Comparison of ENCODE assay signal across 8 cellular contexts in genomic region chr11:125345706-125346561, GRCh38.
A peak's percentile ranks its signal among the peaks of the same experiment; 100 is the strongest.
DNase-seq lines count a peak whose midpoint lies in the region; ATAC-seq lines count a peak whose summit lies in the region.

No MANE protein-coding gene starts in this region.

- in situ Hi-C loops in T47D (cut with HindIII; ENCODE audit: low pct_unique_long_range_greater_than_20kb, low sequenced_read_pairs): no loop called here

- no peak for ATAC-seq in GM21576 (IDR thresholded peaks at IDR 0.05; ENCODE audit: unreplicated experiment)

- DNase-seq in NCI-H2171 treated with DMSO at 0.1 percent for 48 hours (lab: John Stamatoyannopoulos, UW): peak; percentile 50
- no peak for DNase-seq in NCI-H2171 (lab: John Stamatoyannopoulos, UW)
- DNase-seq in LHCN-M2 (ENCODE audit: low read depth): peak; percentile 86
- DNase-seq in SW480 (ENCODE audit: low spot score): peak; percentile 50
- DNase-seq in T47D (ENCODE audit: low read depth in 1 of 2, low spot score in 1 of 2): peak; percentile 84 to 92
- DNase-seq in inferior parietal cortex (ENCODE audit: extremely low spot score): peak; percentile 85
- DNase-seq in smooth muscle cell of the brain vasculature (ENCODE audit: low read depth, low spot score): peak; percentile 75
